10 cellular contexts compared by ENCODE assay signal in the genomic region with DNA sequence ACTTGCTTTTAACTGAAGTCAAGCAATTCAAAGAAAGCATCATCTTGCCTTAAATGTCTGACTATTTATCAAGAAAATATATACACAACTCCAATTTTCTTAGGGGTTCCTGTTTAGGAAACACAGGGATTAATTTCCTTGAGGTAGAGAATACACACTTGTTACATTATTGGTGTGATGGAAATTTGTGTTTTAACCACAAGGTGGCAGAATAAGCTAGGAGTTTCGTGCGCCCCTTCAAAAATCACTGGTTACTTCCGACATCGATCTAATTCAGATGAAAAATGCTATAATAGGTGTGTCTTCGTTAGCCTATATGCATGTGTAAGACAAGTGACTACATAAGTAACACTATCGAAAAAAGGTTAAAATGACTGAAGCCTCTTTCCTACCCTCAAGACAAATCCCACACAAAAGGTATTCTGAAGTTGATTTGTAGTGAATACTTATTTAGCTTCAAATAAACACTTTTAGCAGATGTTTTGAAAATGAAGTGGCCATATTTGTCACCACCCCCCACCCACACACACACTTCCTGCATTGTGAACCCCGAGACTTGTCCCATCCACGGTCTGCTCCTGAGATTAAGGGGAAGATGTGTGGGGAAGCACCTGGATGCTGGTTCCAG.
A peak's percentile ranks its signal among the peaks of the same experiment; 100 is the strongest.
DNase-seq lines count a peak whose midpoint lies in the region; TF ChIP-seq lines count a peak whose summit lies in the region.
"Had no signal": no experiment of that assay in that cellular context is flagged by ENCODE, and none has a peak within 500 bp of the region (broad histone marks: within the 10 kb centered on the region; RNA-seq: fewer than 3 reads in every experiment).

No MANE protein-coding gene starts in this region.

- no peaks in the 10 kb centered on the region for H3K4me1 ChIP-seq in ascending aorta
- H3K4me1 ChIP-seq: Caco-2 had no signal

- no peaks in the 10 kb centered on the region for H3K27me3 ChIP-seq in ascending aorta

- no peak overlapping the region for H3K27ac ChIP-seq in ascending aorta

- no peaks in the 10 kb centered on the region for H3K36me3 ChIP-seq in ascending aorta

- TF ChIP-seq POLR2A in lower leg skin (IDR thresholded peaks at IDR 0.05), result no peak

- H3K4me3 ChIP-seq in ascending aorta (no peak overlapping the region), lower leg skin (ENCODE audit: low read depth, poor library complexity, severe bottlenecking) (no peak overlapping the region)

- no peaks in the 10 kb centered on the region for H3K9me3 ChIP-seq in ascending aorta
- H3K9me3 ChIP-seq: Caco-2 had no signal

- TF ChIP-seq CTCF in ascending aorta (IDR thresholded peaks at IDR 0.05) (peak in 2 of 3 experiments; percentile 49 to 50), lower leg skin (IDR thresholded peaks at IDR 0.05) (no peak)

- DNase-seq in NCI-H146 (lab: John Stamatoyannopoulos, UW), result peak; percentile 3
- no peak for DNase-seq in NCI-H146 treated with DMSO at 0.1 percent for 48 hours (lab: John Stamatoyannopoulos, UW; ENCODE audit: unreplicated experiment)
- peak; percentile 9 for DNase-seq in HCEC 1CT
- peak; percentile 56 for DNase-seq in NCI-H128 (lab: John Stamatoyannopoulos, UW; ENCODE audit: unreplicated experiment)
- no peak for DNase-seq in ascending aorta (ENCODE audit: low spot score in 2 of 2)
- peak; percentile 62 for DNase-seq in kidney glomerular epithelial cell (lab: John Stamatoyannopoulos, UW)
- DNase-seq in activated CD4-positive, CD25-positive, alpha-beta regulatory T cell treated with anti-CD3 and anti-CD28 coated beads, Interleukin-2, amount 50 U/mL, for 72 hours, result no peak
- no peak for DNase-seq in lower leg skin (ENCODE audit: low spot score in 2 of 2)
- DNase-seq: activated naive CD8-positive, alpha-beta T cell treated with anti-CD3 and anti-CD28 coated beads, Interleukin-2, amount 10 ng/mL, durations not matched to agents 7 days and 5 days had no signal

- WGBS in lower leg skin, 2 donors, result 8 to 9% methylated on average over 8 of the region's 8 CpGs

- intact Hi-C loops in ascending aorta (cut with DNase I) (no loop called here), lower leg skin (cut with DNase I; ENCODE audit: low total_unique reads) (loop anchor here (10.0 kb wide), 1 partner anchor 1173 kb away; no protein-coding TSS in a partner anchor)

Comparison
In these comparisons a context has a peak if more than half of its experiments do, and no peak if none do; other contexts are left out.
1. DNase-seq: peak in NCI-H146 (single experiment), HCEC 1CT (single experiment), NCI-H128 (single experiment) and kidney glomerular epithelial cell (single experiment); none in NCI-H146 treated with DMSO at 0.1 percent for 48 hours (single experiment), ascending aorta (0 of 2), activated CD4-positive, CD25-positive, alpha-beta regulatory T cell treated with anti-CD3 and anti-CD28 coated beads, Interleukin-2, amount 50 U/mL, for 72 hours (single experiment) and lower leg skin (0 of 2).
2. CTCF ChIP-seq: peak in ascending aorta (2 of 3); none in lower leg skin (0 of 3).